8 cellular contexts compared by ENCODE assay signal in genomic region chr20:3156811-3157619, GRCh38. TPM values are rescaled to one million over a fixed set of nuclear protein-coding genes. Genes with fewer than 3 reads are reported as not detected.
A peak's percentile ranks its signal among the peaks of the same experiment; 100 is the strongest.
DNase-seq lines count a peak whose midpoint lies in the region; ATAC-seq, FAIRE-seq and TF ChIP-seq lines count a peak whose summit lies in the region.

No MANE protein-coding gene starts in this region.

- H3F3A ChIP-seq in PC-9 (ENCODE audit: insufficient read depth, low read depth): peaks cover 7% of the 10 kb centered on the region; the same call in 1 of the 2 replicates

- TF ChIP-seq CTCF in GM12875 (IDR thresholded peaks at IDR 0.05; ENCODE audit: borderline replicate concordance, insufficient read depth, low read depth, low read length) (no peak), PC-9 (conservative IDR thresholded peaks at IDR 0.05) (no peak), keratinocyte (optimal IDR thresholded peaks at IDR 0.05 in 1 of 3, IDR thresholded peaks at IDR 0.05 in 1 of 3, conservative IDR thresholded peaks at IDR 0.05 in 1 of 3; ENCODE audit: extremely low read depth in 1 of 3, insufficient read depth in 2 of 3, low read length in 3 of 3) (no peak), D721Med (IDR thresholded peaks at IDR 0.05; ENCODE audit: insufficient read depth, missing control alignments) (no peak), BE2C (IDR thresholded peaks at IDR 0.05; ENCODE audit: low read depth, low read length) (no peak)

- dilution Hi-C loops in keratinocyte (cut with MboI; ENCODE audit: extremely low pct_ligation_motif_present, low sequenced_read_pairs): no loop called here

- intact Hi-C loops in PC-9 (cut with micrococcal nuclease; ENCODE audit: unreplicated experiment) (no loop called here), sciatic nerve (cut with DNase I) (no loop called here)

- H3K27me3 ChIP-seq in PC-9 (ENCODE audit: insufficient read depth, low read depth): no peaks in the 10 kb centered on the region
- H3K27me3 ChIP-seq in keratinocyte (ENCODE audit: control insufficient read depth, extremely low read depth, insufficient read depth, low read length): no peaks in the 10 kb centered on the region
- H3K27me3 ChIP-seq in BE2C: no peaks in the 10 kb centered on the region

- POLR2A ChIA-PET in PC-9 (lab: Charles Lee; ENCODE audit: unreplicated experiment): no interaction called here

- H3K9me3 ChIP-seq in PC-9 (ENCODE audit: insufficient read depth, low read depth) (no peaks in the 10 kb centered on the region), keratinocyte (ENCODE audit: control insufficient read depth, low read depth, low read length) (no peaks in the 10 kb centered on the region), BE2C (no peaks in the 10 kb centered on the region)

- H3K4me2 ChIP-seq in PC-9 (peak overlapping the region; percentile 100), keratinocyte (ENCODE audit: control insufficient read depth, extremely low read depth, insufficient read depth, low read depth, low read length) (peak overlapping the region; percentile 100)

- ATAC-seq in GM21825 (IDR thresholded peaks at IDR 0.05; ENCODE audit: unreplicated experiment): peak; percentile 61
- no peak for ATAC-seq in HG02571 (IDR thresholded peaks at IDR 0.05; ENCODE audit: unreplicated experiment)
- ATAC-seq in sciatic nerve: no peak

- peaks cover 83% of the 10 kb centered on the region for H3K79me2 ChIP-seq in PC-9 (ENCODE audit: low read depth)
- peaks cover 75% of the 10 kb centered on the region for H3K79me2 ChIP-seq in keratinocyte (ENCODE audit: control insufficient read depth, insufficient read depth, low read length)

- peaks cover 59% of the 10 kb centered on the region for H4K20me1 ChIP-seq in PC-9 (ENCODE audit: insufficient read depth)
- H4K20me1 ChIP-seq in keratinocyte (ENCODE audit: control insufficient read depth, extremely low read depth, insufficient read depth, low read length): peaks cover 6% of the 10 kb centered on the region

- H3K36me3 ChIP-seq in PC-9 (ENCODE audit: low read depth) (no peaks in the 10 kb centered on the region), keratinocyte (ENCODE audit: control insufficient read depth in 2 of 2, extremely low read depth in 1 of 2, insufficient read depth in 2 of 2, low read length in 2 of 2) (peaks cover 2 to 10% of the 10 kb centered on the region in 2 experiments), BE2C (peaks cover 16% of the 10 kb centered on the region)

- FAIRE-seq in keratinocyte (lab: Jason Lieb, UNC): no peak
- no peak for FAIRE-seq in D721Med (lab: Jason Lieb, UNC)

- H3K9me1 ChIP-seq in keratinocyte (ENCODE audit: control insufficient read depth, extremely low read depth, insufficient read depth, low read length): no peaks in the 10 kb centered on the region

- H3K9ac ChIP-seq in keratinocyte (ENCODE audit: control insufficient read depth, extremely low read depth, insufficient read depth, low read length): no peak overlapping the region

- no peak for DNase-seq in PC-9
- no peak for DNase-seq in keratinocyte (ENCODE audit: low read depth, low spot score)
- DNase-seq in D721Med (ENCODE audit: insufficient read length, low spot score): no peak
- no peak for DNase-seq in sciatic nerve (ENCODE audit: low spot score)
- DNase-seq in BE2C: no peak

- H3K4me3 ChIP-seq in GM12875 (ENCODE audit: low read depth, low read length) (peak overlapping the region; percentile 5), PC-9 (no peak overlapping the region; the same call in 1 of the 2 replicates), keratinocyte (ENCODE audit: control insufficient read depth in 2 of 3, extremely low read depth in 1 of 3, insufficient read depth in 2 of 3, low read depth in 1 of 3, low read length in 3 of 3) (no peak overlapping the region), BE2C (ENCODE audit: low read depth, low read length) (no peak overlapping the region)

- no peaks in the 10 kb centered on the region for H3K9me2 ChIP-seq in PC-9 (ENCODE audit: insufficient read depth)

- BruUV-seq in PC-9 (replicated peaks; lab: Mats Ljungman, UMichigan): no TSS peak

- CTCF ChIA-PET in PC-9 (lab: Charles Lee): no interaction called here

- H3K4me1 ChIP-seq in PC-9 (replicated peaks; ENCODE audit: insufficient read depth) (peaks cover 21% of the 10 kb centered on the region), keratinocyte (ENCODE audit: control insufficient read depth, extremely low read depth, insufficient read depth, low read length) (peaks cover 19% of the 10 kb centered on the region), BE2C (peaks cover 5% of the 10 kb centered on the region)

- H2AFZ ChIP-seq in PC-9 (no peak overlapping the region), keratinocyte (ENCODE audit: control insufficient read depth, low read length) (no peak overlapping the region)

- H3K27ac ChIP-seq in PC-9: no peak overlapping the region
- H3K27ac ChIP-seq in keratinocyte (ENCODE audit: control insufficient read depth, insufficient read depth, low read length): no peak overlapping the region

RNA-seq across cellular contexts. Expression of gene FASTKD5, which starts 2.6 kb away (rescaled TPM):
- 11.6 and 16.2 TPM in 2 replicates for total RNA-seq in PC-9 (2021)
- 23.7 to 30.9 TPM (median 25.7 TPM) in 3 replicates for polyA plus RNA-seq in keratinocyte
- 17.4 TPM for polyA plus RNA-seq in keratinocyte (2011; ENCODE audit: low read depth)
- polyA plus RNA-seq in keratinocyte (2011; cell fraction: cytosol; rRNA removed): 11.7 and 21.8 TPM in 2 replicates
- 33.1 and 36.1 TPM in 2 replicates for polyA plus RNA-seq in keratinocyte (2011; cell fraction: nucleus; rRNA removed)
- polyA plus RNA-seq in keratinocyte (2012; ENCODE audit: low replicate concordance): 13.6 and 17.0 TPM in 2 replicates
- 16.2 to 31.6 TPM (median 28.4 TPM) in 3 replicates for polyA minus RNA-seq in keratinocyte
- 11.5 TPM for polyA minus RNA-seq in keratinocyte (2011; cell fraction: cytosol; rRNA and poly(A)+ RNA removed)
- polyA minus RNA-seq in keratinocyte (2011; cell fraction: nucleus; rRNA and poly(A)+ RNA removed): 26.6 and 37.5 TPM in 2 replicates
- total RNA-seq in sciatic nerve: 9.4 TPM
- polyA plus RNA-seq in BE2C (2012; ENCODE audit: insufficient read depth, insufficient read length, low read depth): 25.0 TPM

RNA-seq across cellular contexts. Expression of gene UBOX5, which starts 2.6 kb away (rescaled TPM):
- total RNA-seq in PC-9 (2021) (6.4 and 9.4 TPM in 2 replicates), sciatic nerve (8.1 TPM)
- 1.8 to 2.8 TPM (median 1.8 TPM) in 3 replicates for polyA plus RNA-seq in keratinocyte
- polyA plus RNA-seq in keratinocyte (2011; ENCODE audit: low read depth): 4.2 TPM
- 1.7 and 2.0 TPM in 2 replicates for polyA plus RNA-seq in keratinocyte (2011; cell fraction: cytosol; rRNA removed)
- 3.1 and 4.5 TPM in 2 replicates for polyA plus RNA-seq in keratinocyte (2011; cell fraction: nucleus; rRNA removed)
- 2.3 and 3.1 TPM in 2 replicates for polyA plus RNA-seq in keratinocyte (2012; ENCODE audit: low replicate concordance)
- 2.9 to 5.1 TPM (median 3.7 TPM) in 3 replicates for polyA minus RNA-seq in keratinocyte
- polyA minus RNA-seq in keratinocyte (2011; cell fraction: cytosol; rRNA and poly(A)+ RNA removed): 3.8 TPM
- polyA minus RNA-seq in keratinocyte (2011; cell fraction: nucleus; rRNA and poly(A)+ RNA removed): 2.3 and 4.0 TPM in 2 replicates
- 8.9 TPM for polyA plus RNA-seq in BE2C (2012; ENCODE audit: insufficient read depth, insufficient read length, low read depth)

RNA-seq across cellular contexts. Expression of gene LZTS3, which starts 16.3 kb away (rescaled TPM):
- total RNA-seq in PC-9 (2021) (10.4 and 17.6 TPM in 2 replicates), sciatic nerve (10.5 TPM)
- 2.5 to 6.2 TPM (median 2.9 TPM) in 3 replicates for polyA plus RNA-seq in keratinocyte
- polyA plus RNA-seq in keratinocyte (2011; ENCODE audit: low read depth): 2.3 TPM
- polyA plus RNA-seq in keratinocyte (2011; cell fraction: cytosol; rRNA removed): 3.1 and 5.6 TPM in 2 replicates
- polyA plus RNA-seq in keratinocyte (2011; cell fraction: nucleus; rRNA removed): 7.6 and 10.3 TPM in 2 replicates
- polyA plus RNA-seq in keratinocyte (2012; ENCODE audit: low replicate concordance): 3.0 and 5.2 TPM in 2 replicates
- polyA minus RNA-seq in keratinocyte: 3.3 to 10.0 TPM (median 6.4 TPM) in 3 replicates
- polyA minus RNA-seq in keratinocyte (2011; cell fraction: cytosol; rRNA and poly(A)+ RNA removed): 9.6 TPM
- polyA minus RNA-seq in keratinocyte (2011; cell fraction: nucleus; rRNA and poly(A)+ RNA removed): 5.7 and 6.6 TPM in 2 replicates
- polyA plus RNA-seq in BE2C (2012; ENCODE audit: insufficient read depth, insufficient read length, low read depth): 2.3 TPM

RNA-seq across cellular contexts. Expression of gene DDRGK1, which starts 47.5 kb away (rescaled TPM):
- total RNA-seq in PC-9 (2021): 70.4 and 87.6 TPM in 2 replicates
- 31.0 to 41.5 TPM (median 32.2 TPM) in 3 replicates for polyA plus RNA-seq in keratinocyte
- 32.9 TPM for polyA plus RNA-seq in keratinocyte (2011; ENCODE audit: low read depth)
- 18.3 and 36.2 TPM in 2 replicates for polyA plus RNA-seq in keratinocyte (2011; cell fraction: cytosol; rRNA removed)
- polyA plus RNA-seq in keratinocyte (2011; cell fraction: nucleus; rRNA removed): 70.9 and 83.6 TPM in 2 replicates
- polyA plus RNA-seq in keratinocyte (2012; ENCODE audit: low replicate concordance): 47.3 and 60.4 TPM in 2 replicates
- polyA minus RNA-seq in keratinocyte: 13.8 to 15.7 TPM (median 13.9 TPM) in 3 replicates
- polyA minus RNA-seq in keratinocyte (2011; cell fraction: cytosol; rRNA and poly(A)+ RNA removed): 28.0 TPM
- 15.5 and 18.5 TPM in 2 replicates for polyA minus RNA-seq in keratinocyte (2011; cell fraction: nucleus; rRNA and poly(A)+ RNA removed)
- 68.2 TPM for total RNA-seq in sciatic nerve
- 116 TPM for polyA plus RNA-seq in BE2C (2012; ENCODE audit: insufficient read depth, insufficient read length, low read depth)

RNA-seq across cellular contexts. Expression of gene ITPA, which starts 52.3 kb away (rescaled TPM):
- 69.2 and 93.5 TPM in 2 replicates for total RNA-seq in PC-9 (2021)
- polyA plus RNA-seq in keratinocyte: 40.5 to 45.4 TPM (median 44.9 TPM) in 3 replicates
- polyA plus RNA-seq in keratinocyte (2011; ENCODE audit: low read depth): 21.5 TPM
- polyA plus RNA-seq in keratinocyte (2011; cell fraction: cytosol; rRNA removed): 26.9 and 40.0 TPM in 2 replicates
- 36.4 and 46.9 TPM in 2 replicates for polyA plus RNA-seq in keratinocyte (2011; cell fraction: nucleus; rRNA removed)
- 43.4 and 61.8 TPM in 2 replicates for polyA plus RNA-seq in keratinocyte (2012; ENCODE audit: low replicate concordance)
- polyA minus RNA-seq in keratinocyte: 10.4 to 16.6 TPM (median 11.3 TPM) in 3 replicates
- polyA minus RNA-seq in keratinocyte (2011; cell fraction: cytosol; rRNA and poly(A)+ RNA removed): 41.8 TPM
- polyA minus RNA-seq in keratinocyte (2011; cell fraction: nucleus; rRNA and poly(A)+ RNA removed): 10.3 and 11.9 TPM in 2 replicates
- total RNA-seq in sciatic nerve: 32.8 TPM
- 151 TPM for polyA plus RNA-seq in BE2C (2012; ENCODE audit: insufficient read depth, insufficient read length, low read depth)
